In genomic region chr15:78148392-78149067, GRCh38 we compare ENCODE assay signal across 8 cellular contexts. TPM values are rescaled to one million over a fixed set of nuclear protein-coding genes. Genes with fewer than 3 reads are reported as not detected.
DNase-seq lines count a peak whose midpoint lies in the region; ATAC-seq, FAIRE-seq and TF ChIP-seq lines count a peak whose summit lies in the region.

No MANE protein-coding gene starts in this region.

- CTCF ChIA-PET in Panc1 (lab: Charles Lee): interaction anchor here (0.6 to 0.7 kb wide), 3 partner anchors 89 to 367 kb away, joined by 3 to 5 read pairs (median 3); no protein-coding TSS in a partner anchor

- intact Hi-C loops in Panc1 (cut with micrococcal nuclease; ENCODE audit: unreplicated experiment): no loop called here

- no peaks in the 10 kb centered on the region; the same call in 1 of the 2 replicates for H3K36me3 ChIP-seq in Panc1 (ENCODE audit: control insufficient read depth, insufficient read depth, low read length)

- BruUV-seq in Panc1 (replicated peaks; lab: Mats Ljungman, UMichigan): TSS peak; percentile 96

- no peaks in the 10 kb centered on the region for H3K9me3 ChIP-seq in Panc1 (ENCODE audit: control insufficient read depth, insufficient read depth, low read depth, low read length)

- in situ Hi-C loops in Panc1 (cut with HindIII; ENCODE audit: low pct_unique_long_range_greater_than_20kb, low sequenced_read_pairs): loop anchor here (25.0 kb wide), 1 partner anchor 114 kb away; the partner anchor contains the start of gene DNAJA4

- ATAC-seq in activated CD4-positive, CD25-positive, alpha-beta regulatory T cell treated with anti-CD3 and anti-CD28 coated beads, Interleukin-2, amount 50 U/mL, for 24 hours: peak; percentile 1 to 2
- peak; percentile 3; the same call in 1 of the 2 replicates for ATAC-seq in Panc1

- H3K27ac ChIP-seq in Panc1 (ENCODE audit: low read length) (peak overlapping the region; percentile 93), skin epidermis (peak overlapping the region in 19 of 21 experiments; percentile 21 to 96 (median 79))

- POLR2A ChIA-PET in Panc1 (lab: Charles Lee): interaction anchor here (0.6 to 0.7 kb wide), 4 partner anchors 63 to 238 kb away, joined by 3 to 10 read pairs (median 4); no protein-coding TSS in a partner anchor

- TF ChIP-seq CTCF in Panc1 (IDR thresholded peaks at IDR 0.05): no peak
- no peak for TF ChIP-seq CTCF in fibroblast of the aortic adventitia (IDR thresholded peaks at IDR 0.05; ENCODE audit: insufficient read depth, low read length)

- H3K4me3 ChIP-seq in Panc1 (ENCODE audit: low read depth in 2 of 2, low read length in 2 of 2) (peak overlapping the region; percentile 64 to 87), fibroblast of the aortic adventitia (ENCODE audit: low read depth, low read length) (peak overlapping the region; percentile 77), skin epidermis (peak overlapping the region; percentile 55 to 96 (median 87))

- DNase-seq in activated CD4-positive, CD25-positive, alpha-beta regulatory T cell treated with anti-CD3 and anti-CD28 coated beads, Interleukin-2, amount 50 U/mL, for 72 hours: no peak
- DNase-seq in Panc1 (ENCODE audit: low read depth, low spot score) (no peak), fibroblast of the aortic adventitia (ENCODE audit: low read depth) (no peak), A172 (ENCODE audit: low spot score) (no peak), middle frontal gyrus (ENCODE audit: extremely low spot score, low spot score) (no peak), RCC 7860 (ENCODE audit: low spot score) (no peak)

- peaks cover 13% of the 10 kb centered on the region for H3K4me1 ChIP-seq in Panc1 (ENCODE audit: control insufficient read depth, insufficient read depth, low read length)

- no peaks in the 10 kb centered on the region for H3K27me3 ChIP-seq in Panc1 (ENCODE audit: control insufficient read depth, insufficient read depth, low read length)

- no peak for FAIRE-seq in RCC 7860 (lab: Jason Lieb, UNC)

RNA-seq across cellular contexts. Expression of gene IDH3A, which starts 0.6 kb away (rescaled TPM):
- 116 TPM for total RNA-seq in Panc1 (2021; ENCODE audit: unreplicated experiment)
- polyA plus RNA-seq in Panc1 (2012; ENCODE audit: insufficient read length): 86.0 TPM
- 53.8 and 60.8 TPM in 2 replicates for total RNA-seq in fibroblast of the aortic adventitia (ENCODE audit: low replicate concordance)
- 66.2 and 71.5 TPM in 2 replicates for total RNA-seq in A172 (2014; rRNA removed; shearing (Covaris generic))

RNA-seq across cellular contexts. Expression of gene CIB2, which starts 17.3 kb away (rescaled TPM):
- 37.3 TPM for total RNA-seq in Panc1 (2021; ENCODE audit: unreplicated experiment)
- polyA plus RNA-seq in Panc1 (2012; ENCODE audit: insufficient read length): 97.9 TPM
- 2.3 and 4.3 TPM in 2 replicates for total RNA-seq in fibroblast of the aortic adventitia (ENCODE audit: low replicate concordance)
- 10.7 and 14.4 TPM in 2 replicates for total RNA-seq in A172 (2014; rRNA removed; shearing (Covaris generic))

RNA-seq across cellular contexts. Expression of gene SH2D7, which starts 56.2 kb away (rescaled TPM):
- total RNA-seq in Panc1 (2021; ENCODE audit: unreplicated experiment): not detected
- polyA plus RNA-seq in Panc1 (2012; ENCODE audit: insufficient read length): 0.38 TPM
- total RNA-seq in fibroblast of the aortic adventitia (ENCODE audit: low replicate concordance): not detected in 2 replicates
- total RNA-seq in A172 (2014; rRNA removed; shearing (Covaris generic)): not detected in 2 replicates
